ENCODE assay signal across 11 cellular contexts in genomic region chr7:33841658-33842057, GRCh38.
DNase-seq lines count a peak whose midpoint lies in the region; ATAC-seq and TF ChIP-seq lines count a peak whose summit lies in the region.
"Had no signal": no experiment of that assay in that cellular context is flagged by ENCODE, and none has a peak within 500 bp of the region (broad histone marks: within the 10 kb centered on the region; RNA-seq: fewer than 3 reads in every experiment).

No MANE protein-coding gene starts in this region.

- H3K4me1 ChIP-seq in foreskin keratinocyte (no peaks in the 10 kb centered on the region), spleen (no peaks in the 10 kb centered on the region)
- H3K4me1 ChIP-seq: uterus had no signal

- ATAC-seq in foreskin keratinocyte, result peak; percentile 75
- ATAC-seq in HG02852 (IDR thresholded peaks at IDR 0.05; ENCODE audit: unreplicated experiment), result no peak
- ATAC-seq in GM18517 (IDR thresholded peaks at IDR 0.05; ENCODE audit: unreplicated experiment), result no peak
- no peak for ATAC-seq in GM21423 (IDR thresholded peaks at IDR 0.05; ENCODE audit: unreplicated experiment)

- peak; percentile 42 for DNase-seq in COLO829 (ENCODE audit: low spot score)
- peak; percentile 96 for DNase-seq in NCI-H1105 treated with DMSO at 0.1 percent for 48 hours (lab: John Stamatoyannopoulos, UW)
- DNase-seq in RPMI7951 (ENCODE audit: low read depth), result peak; percentile 35
- peak; percentile 31 to 61 for DNase-seq in foreskin keratinocyte
- DNase-seq in spleen, result no peak
- DNase-seq: endodermal cell had no signal

- 47 to 63% (median 50%) methylated on average over 3 of the region's 3 CpGs for WGBS in spleen, 5 donors

- TF ChIP-seq CTCF in foreskin keratinocyte (conservative IDR thresholded peaks at IDR 0.05) (no peak), spleen (IDR thresholded peaks at IDR 0.05 in 8 of 11, conservative IDR thresholded peaks at IDR 0.05 in 3 of 11) (no peak)

- intact Hi-C loops in spleen (cut with DNase I; ENCODE audit: low total_unique reads), result no loop called here

- H3K27ac ChIP-seq in foreskin keratinocyte (no peak overlapping the region), spleen (no peak overlapping the region)
- H3K27ac ChIP-seq: BLaER1 treated with 17β-estradiol and CSF1 and Interleukin-3, amounts not matched to agents 10 nM and 100 nM; uterus had no signal

- H3K27me3 ChIP-seq in foreskin keratinocyte (no peaks in the 10 kb centered on the region), spleen (replicated peaks in 1 of 7) (no peaks in the 10 kb centered on the region)
- H3K27me3 ChIP-seq: BLaER1 treated with 17β-estradiol and CSF1 and Interleukin-3, amounts not matched to agents 10 nM and 100 nM; uterus had no signal

- TF ChIP-seq POLR2A in spleen (IDR thresholded peaks at IDR 0.05), result no peak

- no peak overlapping the region for H3K4me3 ChIP-seq in spleen
- H3K4me3 ChIP-seq: BLaER1 treated with 17β-estradiol and CSF1 and Interleukin-3, amounts not matched to agents 10 nM and 100 nM; uterus had no signal

- no peaks in the 10 kb centered on the region for H3K36me3 ChIP-seq in spleen
- H3K36me3 ChIP-seq: BLaER1 treated with 17β-estradiol and CSF1 and Interleukin-3, amounts not matched to agents 10 nM and 100 nM; uterus had no signal

- peaks cover 0 to 7% (median 2%) of the 10 kb centered on the region in 8 donors for H3K9me3 ChIP-seq in spleen
- H3K9me3 ChIP-seq: uterus had no signal
